In genomic region chr15:25863968-25864580, GRCh38 we compare ENCODE assay signal across 11 cellular contexts. TPM values are rescaled to one million over a fixed set of nuclear protein-coding genes. Genes with fewer than 3 reads are reported as not detected.
DNase-seq lines count a peak whose midpoint lies in the region; ATAC-seq and TF ChIP-seq lines count a peak whose summit lies in the region.
"Had no signal": no experiment of that assay in that cellular context is flagged by ENCODE, and none has a peak within 500 bp of the region (broad histone marks: within the 10 kb centered on the region; RNA-seq: fewer than 3 reads in every experiment).

No MANE protein-coding gene starts in this region.

- DNase-seq in AG10803 (ENCODE audit: low read depth) (no peak), osteocyte (ENCODE audit: extremely low spot score, unreplicated experiment) (no peak)
- DNase-seq in effector memory CD8-positive, alpha-beta T cell: no peak
- DNase-seq: NCI-H345, SW 1271 had no signal

- H3K4me3 ChIP-seq in AG10803 (ENCODE audit: low read length) (peak overlapping the region; percentile 88), HUES64 (ENCODE audit: low read length) (peak overlapping the region; percentile 59)
- H3K4me3 ChIP-seq: mucosa of descending colon had no signal

- TF ChIP-seq CTCF in AG10803 (conservative IDR thresholded peaks at IDR 0.05; ENCODE audit: low read length) (no peak), osteocyte (IDR thresholded peaks at IDR 0.05) (no peak)

- H3K27me3 Mint-ChIP-seq in effector memory CD8-positive, alpha-beta T cell: no peaks in the 10 kb centered on the region
- no peaks in the 10 kb centered on the region for H3K27me3 Mint-ChIP-seq in osteocyte (ENCODE audit: unreplicated experiment)

- H3K4me3 Mint-ChIP-seq in effector memory CD8-positive, alpha-beta T cell: peak overlapping the region; percentile 80 to 83
- peak overlapping the region; percentile 79 for H3K4me3 Mint-ChIP-seq in osteocyte (ENCODE audit: unreplicated experiment)

- peak overlapping the region in 1 of 2 donors; percentile 84 for H3K27ac Mint-ChIP-seq in effector memory CD8-positive, alpha-beta T cell
- H3K27ac Mint-ChIP-seq in osteocyte (ENCODE audit: unreplicated experiment): peak overlapping the region; percentile 87

- H3K4me1 Mint-ChIP-seq in effector memory CD8-positive, alpha-beta T cell (ENCODE audit: low read depth in 2 of 2): peaks cover 27 to 31% of the 10 kb centered on the region in 2 donors
- peaks cover 44% of the 10 kb centered on the region for H3K4me1 Mint-ChIP-seq in osteocyte (ENCODE audit: unreplicated experiment)

- 88% methylated on average over 21 of the region's 21 CpGs for WGBS in HUES64

- no peak overlapping the region for H3K27ac ChIP-seq in HUES64 (ENCODE audit: low read depth, low read length)

- ATAC-seq in effector memory CD8-positive, alpha-beta T cell (replicated peaks): no peak
- no peak for ATAC-seq in HG03175 (IDR thresholded peaks at IDR 0.05; ENCODE audit: unreplicated experiment)
- no peak for ATAC-seq in GM18867 (IDR thresholded peaks at IDR 0.05; ENCODE audit: unreplicated experiment)
- ATAC-seq in HG03457 (IDR thresholded peaks at IDR 0.05; ENCODE audit: unreplicated experiment): no peak
- ATAC-seq in HG03342 (IDR thresholded peaks at IDR 0.05; ENCODE audit: unreplicated experiment): no peak

- H3K9me3 ChIP-seq in HUES64 (ENCODE audit: insufficient read depth, low read depth, low read length): no peaks in the 10 kb centered on the region

- no peaks in the 10 kb centered on the region for H3K9me3 Mint-ChIP-seq in effector memory CD8-positive, alpha-beta T cell
- H3K9me3 Mint-ChIP-seq in osteocyte (ENCODE audit: unreplicated experiment): no peaks in the 10 kb centered on the region

- peaks cover 5% of the 10 kb centered on the region for H3K4me1 ChIP-seq in HUES64 (ENCODE audit: insufficient read depth, low read length)

- no peak overlapping the region for H3K9ac ChIP-seq in HUES64 (ENCODE audit: low read depth, low read length)

- peaks cover 12% of the 10 kb centered on the region for H3K36me3 Mint-ChIP-seq in effector memory CD8-positive, alpha-beta T cell (ENCODE audit: insufficient read depth)
- H3K36me3 Mint-ChIP-seq in osteocyte (ENCODE audit: unreplicated experiment): peaks cover 3% of the 10 kb centered on the region

- H3K36me3 ChIP-seq in HUES64 (ENCODE audit: insufficient read depth, low read length): no peaks in the 10 kb centered on the region

- H3K27me3 ChIP-seq in HUES64 (ENCODE audit: insufficient read depth, low read length): peaks cover 66% of the 10 kb centered on the region

RNA-seq across cellular contexts. Expression of gene ATP10A, which starts 0.9 kb away (rescaled TPM):
- polyA plus RNA-seq in HUES64 (2013, experiment 1 of 2): 1.00 TPM
- 1.0 TPM for polyA plus RNA-seq in HUES64 (2013, experiment 2 of 2)
- 71.9 and 74.2 TPM in 2 replicates for total RNA-seq in osteocyte
